Comparison of ENCODE assay signal across 9 cellular contexts in genomic region chr17:1186923-1187771, GRCh38. TPM values are rescaled to one million over a fixed set of nuclear protein-coding genes. Genes with fewer than 3 reads are reported as not detected.
DNase-seq lines count a peak whose midpoint lies in the region; ATAC-seq and TF ChIP-seq lines count a peak whose summit lies in the region.
"Had no signal": no experiment of that assay in that cellular context is flagged by ENCODE, and none has a peak within 500 bp of the region (broad histone marks: within the 10 kb centered on the region; RNA-seq: fewer than 3 reads in every experiment).

No MANE protein-coding gene starts in this region.

- no peaks in the 10 kb centered on the region for H3K79me2 ChIP-seq in neural progenitor cell (ENCODE audit: low read depth)

- peaks cover 33% of the 10 kb centered on the region for H3K4me1 Mint-ChIP-seq in neural progenitor cell
- H3K4me1 Mint-ChIP-seq: activated naive CD4-positive, alpha-beta T cell treated with anti-CD3 and anti-CD28 coated beads, Interleukin-2, amount 50 U/mL, for 24 hours had no signal

- H3K36me3 ChIP-seq in neural progenitor cell (no peaks in the 10 kb centered on the region), stomach (no peaks in the 10 kb centered on the region)

- no peaks in the 10 kb centered on the region for H3K9me3 Mint-ChIP-seq in neural progenitor cell
- H3K9me3 Mint-ChIP-seq: activated naive CD4-positive, alpha-beta T cell treated with anti-CD3 and anti-CD28 coated beads, Interleukin-2, amount 50 U/mL, for 24 hours had no signal

- TF ChIP-seq CTCF in fibroblast of villous mesenchyme (IDR thresholded peaks at IDR 0.05; ENCODE audit: insufficient read depth, low read depth, low read length) (peak; percentile 98), neural progenitor cell (IDR thresholded peaks at IDR 0.05) (peak; percentile 98), stomach (IDR thresholded peaks at IDR 0.05) (peak in 6 of 7 experiments; percentile 43 to 97 (median 96))

- H3K4me3 ChIP-seq in fibroblast of villous mesenchyme (ENCODE audit: low read depth, low read length) (no peak overlapping the region), neural progenitor cell (no peak overlapping the region), stomach (peak overlapping the region; percentile 19 to 27 (median 24))

- peak overlapping the region; percentile 22 for H3K4me3 Mint-ChIP-seq in neural progenitor cell
- H3K4me3 Mint-ChIP-seq: activated naive CD4-positive, alpha-beta T cell treated with anti-CD3 and anti-CD28 coated beads, Interleukin-2, amount 50 U/mL, for 24 hours had no signal

- H3K4me2 ChIP-seq in neural progenitor cell, result peak overlapping the region; percentile 51

- H3K4me1 ChIP-seq in neural progenitor cell, result peaks cover 21% of the 10 kb centered on the region
- H3K4me1 ChIP-seq in stomach, result peaks cover 35 to 60% (median 50%) of the 10 kb centered on the region in 4 donors

- H3K27ac ChIP-seq in neural progenitor cell, result no peak overlapping the region
- peak overlapping the region; percentile 45 to 79 (median 63) for H3K27ac ChIP-seq in stomach

- no peak for TF ChIP-seq POLR2A in stomach (IDR thresholded peaks at IDR 0.05)

- no peak for TF ChIP-seq EP300 in stomach (IDR thresholded peaks at IDR 0.05)

- peaks cover 16% of the 10 kb centered on the region for H3K27me3 ChIP-seq in neural progenitor cell
- H3K27me3 ChIP-seq in stomach, result no peaks in the 10 kb centered on the region

- no peaks in the 10 kb centered on the region for H3K36me3 Mint-ChIP-seq in neural progenitor cell
- H3K36me3 Mint-ChIP-seq: activated naive CD4-positive, alpha-beta T cell treated with anti-CD3 and anti-CD28 coated beads, Interleukin-2, amount 50 U/mL, for 24 hours had no signal

- peaks cover 24% of the 10 kb centered on the region for H3F3A ChIP-seq in neural progenitor cell (ENCODE audit: low read depth)

- peak overlapping the region; percentile 85 for H2AFZ ChIP-seq in neural progenitor cell (replicated peaks)

- no peak for ATAC-seq in HG03469 (IDR thresholded peaks at IDR 0.05; ENCODE audit: unreplicated experiment)

- H3K27me3 Mint-ChIP-seq in neural progenitor cell (ENCODE audit: insufficient read depth, low read depth), result peaks cover 14% of the 10 kb centered on the region
- H3K27me3 Mint-ChIP-seq: activated naive CD4-positive, alpha-beta T cell treated with anti-CD3 and anti-CD28 coated beads, Interleukin-2, amount 50 U/mL, for 24 hours had no signal

- DNase-seq in CMK (ENCODE audit: low read depth), result peak; percentile 38
- peak; percentile 28 for DNase-seq in HS-5 (ENCODE audit: low read depth)
- DNase-seq in SHP77 (lab: John Stamatoyannopoulos, UW), result peak; percentile 49 to 72
- peak; percentile 91 for DNase-seq in activated effector memory CD4-positive, alpha-beta T cell treated with anti-CD3 and anti-CD28 coated beads, Interleukin-2, amount 50 U/mL, for 16 hours
- peak; percentile 85 for DNase-seq in fibroblast of villous mesenchyme (ENCODE audit: low read depth)
- DNase-seq in neural progenitor cell (ENCODE audit: low spot score), result peak; percentile 91
- peak; percentile 86 for DNase-seq in stomach

- no peak overlapping the region for H3K9ac ChIP-seq in neural progenitor cell

- intact Hi-C loops in stomach (cut with DNase I; ENCODE audit: low total_unique reads), result loop anchor here (10.0 kb wide), 1 partner anchor 62 kb away; no protein-coding TSS in a partner anchor

- peak overlapping the region; percentile 50 for H3K27ac Mint-ChIP-seq in neural progenitor cell
- H3K27ac Mint-ChIP-seq: activated naive CD4-positive, alpha-beta T cell treated with anti-CD3 and anti-CD28 coated beads, Interleukin-2, amount 50 U/mL, for 24 hours had no signal

- H3K9me3 ChIP-seq in neural progenitor cell (ENCODE audit: low read depth) (no peaks in the 10 kb centered on the region), stomach (no peaks in the 10 kb centered on the region)

- H4K20me1 ChIP-seq in neural progenitor cell (ENCODE audit: low read depth), result peaks cover 12% of the 10 kb centered on the region

- WGBS in stomach, 5 donors, result 17 to 29% (median 23%) methylated on average over 20 to 34 of the region's 34 CpGs

RNA-seq across cellular contexts. Expression of gene ABR, which starts 7.4 kb away (rescaled TPM):
- total RNA-seq in fibroblast of villous mesenchyme, result 51.8 and 68.0 TPM in 2 replicates
- total RNA-seq in neural progenitor cell (ENCODE audit: low replicate concordance), result 36.7 and 92.7 TPM in 2 replicates
- 1,000 to 10,000 TPM in 1 of 5 donors, 100 to 1,000 TPM in 2, 10 to 100 TPM in 2; 65.5 to 1,523 (median 142) TPM for total RNA-seq in stomach
- polyA plus RNA-seq in stomach, result 10 to 100 TPM; 28.3 to 41.2 (median 40.0) TPM

Comparison
In these comparisons a context has a peak if more than half of its experiments do, and no peak if none do; other contexts are left out.
1. DNase-seq: peak in every context shown above with its lines; median percentile 91 in activated effector memory CD4-positive, alpha-beta T cell treated with anti-CD3 and anti-CD28 coated beads, Interleukin-2, amount 50 U/mL, for 16 hours; 91 in neural progenitor cell; 86 in stomach; 85 in fibroblast of villous mesenchyme; 60 in SHP77; 38 in CMK; 28 in HS-5.
2. H3K4me3 ChIP-seq: peak in stomach (4 of 4); none in fibroblast of villous mesenchyme (single experiment) and neural progenitor cell (single experiment).
3. Peak in every context shown above with its lines, with median percentiles within 50 percentile points of each other: CTCF ChIP-seq.